Comparison of ENCODE assay signal across 20 cellular contexts in the genomic region with DNA sequence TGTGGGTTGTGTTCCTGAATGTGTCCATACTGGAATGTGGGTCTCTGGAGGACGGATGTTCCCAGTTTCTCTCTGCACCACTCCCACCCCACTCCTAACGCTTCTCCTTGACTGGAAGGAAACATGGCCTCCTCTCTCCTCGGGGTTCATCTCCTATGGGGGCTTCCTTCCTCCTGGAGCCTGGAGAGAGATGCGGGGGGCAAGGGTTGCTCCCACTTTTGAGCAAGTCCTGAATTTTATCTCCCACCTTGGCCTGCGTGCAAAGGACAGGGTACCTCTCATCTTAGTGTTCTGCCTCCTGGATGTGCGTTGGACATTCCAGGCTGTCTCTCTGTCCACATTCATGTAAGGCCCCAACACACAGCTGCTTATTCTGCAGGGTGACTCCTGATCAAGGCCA.
"Had no signal": no experiment of that assay in that cellular context is flagged by ENCODE, and none has a peak within 500 bp of the region (broad histone marks: within the 10 kb centered on the region; RNA-seq: fewer than 3 reads in every experiment).

No MANE protein-coding gene starts in this region.

- H3K27me3 ChIP-seq: hepatocyte, thyroid gland had no signal

- H3K4me1 ChIP-seq: left lung, thyroid gland had no signal

- ATAC-seq: left lung; naive thymus-derived CD8-positive, alpha-beta T cell; psoas muscle; right cardiac atrium had no signal

- H3K4me3 Mint-ChIP-seq: naive thymus-derived CD8-positive, alpha-beta T cell; nephron progenitor cell; stimulated activated memory B cell treated with anti-CD40 and anti-IgM and Interleukin-4, amounts not matched to agents 10 μg/mL and 1 μg/mL and 100 μg/mL, for 72 hours; stimulated activated naive CD8-positive, alpha-beta T cell treated with anti-CD3 and anti-CD28 coated beads, Interleukin-15, Interleukin-2, amounts not matched to agents 100 ng/mL and 50 ng/mL, for 24 hours had no signal

- H3K36me3 ChIP-seq: left lung, neutrophil, spleen, thyroid gland had no signal

- H3K4me3 ChIP-seq: hepatocyte, left lung, psoas muscle, skin epidermis, spleen, thyroid gland had no signal

- DNase-seq: central memory CD4-positive, alpha-beta T cell; dermis blood vessel endothelial cell; head of caudate nucleus; kidney; left lung; mesenchymal stem cell; midbrain; naive thymus-derived CD8-positive, alpha-beta T cell; nephron progenitor cell; psoas muscle; right cardiac atrium; spleen; stimulated activated CD4-positive, alpha-beta T cell treated with anti-CD3 and anti-CD28 coated beads, Interleukin-4, amount 100 ng/mL, for 4 hours; thyroid gland; trophoblast cell had no signal

- H3K27ac ChIP-seq: hepatocyte, left lung, neutrophil, psoas muscle, skin epidermis, spleen, thyroid gland had no signal

- H2AFZ ChIP-seq: hepatocyte had no signal

- H3K36me3 Mint-ChIP-seq: naive thymus-derived CD8-positive, alpha-beta T cell; stimulated activated memory B cell treated with anti-CD40 and anti-IgM and Interleukin-4, amounts not matched to agents 10 μg/mL and 1 μg/mL and 100 μg/mL, for 72 hours had no signal

- H3K27ac Mint-ChIP-seq: naive thymus-derived CD8-positive, alpha-beta T cell; nephron progenitor cell; stimulated activated memory B cell treated with anti-CD40 and anti-IgM and Interleukin-4, amounts not matched to agents 10 μg/mL and 1 μg/mL and 100 μg/mL, for 72 hours; stimulated activated naive CD8-positive, alpha-beta T cell treated with anti-CD3 and anti-CD28 coated beads, Interleukin-15, Interleukin-2, amounts not matched to agents 100 ng/mL and 50 ng/mL, for 24 hours had no signal

- H3K4me2 ChIP-seq: hepatocyte had no signal

- H3K9me3 ChIP-seq: left lung, neutrophil, psoas muscle, thyroid gland had no signal

- H3K9me3 Mint-ChIP-seq: naive thymus-derived CD8-positive, alpha-beta T cell; nephron progenitor cell; stimulated activated memory B cell treated with anti-CD40 and anti-IgM and Interleukin-4, amounts not matched to agents 10 μg/mL and 1 μg/mL and 100 μg/mL, for 72 hours; stimulated activated naive CD8-positive, alpha-beta T cell treated with anti-CD3 and anti-CD28 coated beads, Interleukin-15, Interleukin-2, amounts not matched to agents 100 ng/mL and 50 ng/mL, for 24 hours had no signal
